Comparison of ENCODE assay signal across 19 cellular contexts in genomic region chr14:74898694-74899093, GRCh38. TPM values are rescaled to one million over a fixed set of nuclear protein-coding genes. Genes with fewer than 3 reads are reported as not detected.
A peak's percentile ranks its signal among the peaks of the same experiment; 100 is the strongest.
DNase-seq lines count a peak whose midpoint lies in the region; ATAC-seq, FAIRE-seq and TF ChIP-seq lines count a peak whose summit lies in the region.
"Had no signal": no experiment of that assay in that cellular context is flagged by ENCODE, and none has a peak within 500 bp of the region (broad histone marks: within the 10 kb centered on the region; RNA-seq: fewer than 3 reads in every experiment).

No MANE protein-coding gene starts in this region.

- CTCF ChIA-PET in Caco-2 (lab: Charles Lee) = interaction anchor here (0.6 to 2.1 kb wide), 2 partner anchors 38 to 408 kb away, joined by 3 to 8 read pairs; no protein-coding TSS in a partner anchor

- H3K4me3 Mint-ChIP-seq in Caco-2 (ENCODE audit: unreplicated experiment) (no peak overlapping the region), progenitor cell of endocrine pancreas (ENCODE audit: low read depth) (no peak overlapping the region)
- H3K4me3 Mint-ChIP-seq: CD8-positive, alpha-beta T cell had no signal

- DNase-seq in Caco-2 (no peak), HTR-8/SVneo (ENCODE audit: insufficient read length, low spot score) (no peak), left lobe of liver (ENCODE audit: low spot score) (peak; percentile 86), progenitor cell of endocrine pancreas (ENCODE audit: low spot score, unreplicated experiment) (no peak), SKM-1 (lab: John Stamatoyannopoulos, UW; ENCODE audit: unreplicated experiment) (no peak), NCI-H1105 treated with DMSO at 0.1 percent for 48 hours (lab: John Stamatoyannopoulos, UW) (no peak), Ammon's horn (ENCODE audit: low spot score) (no peak)
- DNase-seq: CD8-positive, alpha-beta T cell; GDM1; HCEC 1CT; NCI-H146; NCI-H2081; NCI-H510A; NCI-H774; PC-3; SJCRH30 had no signal

- H3K9me3 Mint-ChIP-seq in Caco-2 (ENCODE audit: unreplicated experiment) (no peaks in the 10 kb centered on the region), progenitor cell of endocrine pancreas (ENCODE audit: low read depth) (no peaks in the 10 kb centered on the region)
- H3K9me3 Mint-ChIP-seq: CD8-positive, alpha-beta T cell had no signal

- peak overlapping the region; percentile 27 for H3K27ac Mint-ChIP-seq in Caco-2 (ENCODE audit: unreplicated experiment)
- H3K27ac Mint-ChIP-seq in progenitor cell of endocrine pancreas = peak overlapping the region; percentile 50
- H3K27ac Mint-ChIP-seq: CD8-positive, alpha-beta T cell had no signal

- H3K9me3 ChIP-seq in Caco-2 = no peaks in the 10 kb centered on the region
- H3K9me3 ChIP-seq: SJCRH30 had no signal

- no peaks in the 10 kb centered on the region for H3K27me3 Mint-ChIP-seq in Caco-2 (ENCODE audit: insufficient read depth, unreplicated experiment)
- H3K27me3 Mint-ChIP-seq in progenitor cell of endocrine pancreas = no peaks in the 10 kb centered on the region

- BruUV-seq in Caco-2 (replicated peaks; lab: Mats Ljungman, UMichigan) = no TSS peak

- POLR2A ChIA-PET in Caco-2 (lab: Charles Lee) = no interaction called here

- peak; percentile 81 for FAIRE-seq in HTR-8/SVneo (lab: Jason Lieb, UNC)
- FAIRE-seq: GM12878, K562 had no signal

- 0 out of 2 replicates have a peak, but pooled peaks cover 2% of the 10 kb centered on the region for H3K4me1 ChIP-seq in Caco-2
- H3K4me1 ChIP-seq: SJCRH30 had no signal

- peak; percentile 88 for ATAC-seq in left lobe of liver
- ATAC-seq: CD8-positive, alpha-beta T cell; GM12878; K562; PC-3 had no signal

- intact Hi-C loops in Caco-2 (cut with micrococcal nuclease; ENCODE audit: unreplicated experiment) = no loop called here

- H3K36me3 Mint-ChIP-seq in Caco-2 (ENCODE audit: insufficient read depth, unreplicated experiment) (peaks cover 85% of the 10 kb centered on the region), progenitor cell of endocrine pancreas (ENCODE audit: insufficient read depth) (peaks cover 38% of the 10 kb centered on the region)

- no peak overlapping the region for H3K4me3 ChIP-seq in Caco-2 (ENCODE audit: low read depth, low read length)
- H3K4me3 ChIP-seq: GM12878, K562, SJCRH30 had no signal

- H3K27me3 ChIP-seq in Caco-2 (replicated peaks; ENCODE audit: control insufficient read depth, insufficient read depth, low read length) = no peaks in the 10 kb centered on the region
- H3K27me3 ChIP-seq: SJCRH30 had no signal

- peaks cover 3% of the 10 kb centered on the region; the same call in 1 of the 2 replicates for H3K36me3 ChIP-seq in Caco-2 (ENCODE audit: control insufficient read depth, insufficient read depth, low read length)

- H3K4me1 Mint-ChIP-seq in Caco-2 (ENCODE audit: low read depth, unreplicated experiment) (no peaks in the 10 kb centered on the region), progenitor cell of endocrine pancreas (ENCODE audit: low read depth) (peaks cover 18% of the 10 kb centered on the region)

- no peak for TF ChIP-seq CTCF in Caco-2 (IDR thresholded peaks at IDR 0.05; ENCODE audit: insufficient read depth in 1 of 2, low read depth in 1 of 2, low read length in 1 of 2, severe bottlenecking in 1 of 2, unreplicated experiment in 1 of 2)
- TF ChIP-seq CTCF in progenitor cell of endocrine pancreas (IDR thresholded peaks at IDR 0.05; ENCODE audit: unreplicated experiment) = no peak

RNA-seq across cellular contexts. Expression of gene DLST, which starts 17.0 kb away (rescaled TPM):
- total RNA-seq in Caco-2 (2022) (81.4 and 88.1 TPM in 2 replicates), left lobe of liver (65.6 TPM), progenitor cell of endocrine pancreas (89.1 and 97.8 TPM in 2 replicates)

RNA-seq across cellular contexts. Expression of gene PROX2, which starts 22.7 kb away (rescaled TPM):
- not detected in 2 replicates for total RNA-seq in Caco-2 (2022)
- not detected for total RNA-seq in left lobe of liver
- total RNA-seq in progenitor cell of endocrine pancreas = not detected in 2 replicates
- total RNA-seq: HT-29, K562, PC-3, SJCRH30 had no signal

RNA-seq across cellular contexts. Expression of gene RPS6KL1, which starts 24.4 kb away (rescaled TPM):
- 6.8 and 9.8 TPM in 2 replicates for total RNA-seq in Caco-2 (2022)
- total RNA-seq in left lobe of liver = 4.6 TPM
- total RNA-seq in progenitor cell of endocrine pancreas = 3.5 and 5.4 TPM in 2 replicates

RNA-seq across cellular contexts. Expression of gene PGF, which starts 56.7 kb away (rescaled TPM):
- total RNA-seq in Caco-2 (2022) = 8.9 and 9.1 TPM in 2 replicates
- 2.8 TPM for total RNA-seq in left lobe of liver
- 3.5 and 8.2 TPM in 2 replicates for total RNA-seq in progenitor cell of endocrine pancreas
